12 cellular contexts compared by ENCODE assay signal in the genomic region with DNA sequence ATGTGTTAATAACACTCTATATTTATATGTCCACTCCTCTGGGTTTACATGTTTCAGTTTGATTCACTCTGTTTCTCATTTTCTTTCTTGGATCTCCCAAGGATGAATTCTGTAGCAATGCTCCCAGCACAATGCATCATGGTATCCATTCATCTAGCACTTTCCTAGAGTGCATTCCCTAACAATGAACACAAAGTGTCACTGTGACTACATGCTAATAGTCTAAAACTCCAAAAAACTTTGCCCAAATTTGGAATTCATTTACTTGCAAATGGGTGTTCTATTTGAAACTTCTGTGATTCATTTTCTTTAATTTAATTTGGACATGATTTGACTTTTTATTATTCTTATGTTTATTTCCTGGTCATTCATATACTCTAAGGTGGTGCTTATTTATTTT.
A peak's percentile ranks its signal among the peaks of the same experiment; 100 is the strongest.
DNase-seq lines count a peak whose midpoint lies in the region; ATAC-seq, FAIRE-seq and TF ChIP-seq lines count a peak whose summit lies in the region.
"Had no signal": no experiment of that assay in that cellular context is flagged by ENCODE, and none has a peak within 500 bp of the region (broad histone marks: within the 10 kb centered on the region; RNA-seq: fewer than 3 reads in every experiment).

No MANE protein-coding gene starts in this region.

- BruUV-seq in A673 (replicated peaks; lab: Mats Ljungman, UMichigan) (no TSS peak), Calu3 (replicated peaks; lab: Mats Ljungman, UMichigan) (no TSS peak)

- H3K9me3 Mint-ChIP-seq in Calu3 (ENCODE audit: low read depth, unreplicated experiment), result no peaks in the 10 kb centered on the region
- H3K9me3 Mint-ChIP-seq: CD8-positive, alpha-beta memory T cell had no signal

- H3K4me3 Mint-ChIP-seq in Calu3 (ENCODE audit: low read depth, unreplicated experiment), result no peak overlapping the region
- H3K4me3 Mint-ChIP-seq: CD8-positive, alpha-beta memory T cell had no signal

- H3K4me3 ChIP-seq in A673 (ENCODE audit: low read depth, low read length, poor library complexity, severe bottlenecking), result no peak overlapping the region
- H3K4me3 ChIP-seq in RWPE2 (ENCODE audit: severe bottlenecking), result no peak overlapping the region
- no peak overlapping the region for H3K4me3 ChIP-seq in left ventricle myocardium inferior
- H3K4me3 ChIP-seq: MG63, psoas muscle had no signal

- peak; percentile 60 for DNase-seq in A673 (ENCODE audit: low spot score)
- no peak for DNase-seq in GM13977 (ENCODE audit: low spot score)
- DNase-seq in RWPE2 (ENCODE audit: low spot score), result no peak
- DNase-seq in left ventricle myocardium inferior, result no peak
- DNase-seq in SK-N-DZ (ENCODE audit: low spot score), result no peak
- DNase-seq in Calu3, result no peak
- DNase-seq in effector CD8-positive, alpha-beta T cell (lab: John Stamatoyannopoulos, UW), result no peak
- DNase-seq in GM12892 (ENCODE audit: insufficient read length), result no peak
- DNase-seq: CD8-positive, alpha-beta memory T cell; central memory CD4-positive, alpha-beta T cell; MG63; psoas muscle had no signal

- TF ChIP-seq CTCF in A673 (conservative IDR thresholded peaks at IDR 0.05; ENCODE audit: low read depth, low read length) (peak; percentile 71), GM13977 (IDR thresholded peaks at IDR 0.05; ENCODE audit: extremely low read depth, insufficient read depth, missing control alignments) (peak; percentile 42), RWPE2 (IDR thresholded peaks at IDR 0.05; ENCODE audit: poor library complexity, severe bottlenecking) (peak; percentile 66), left ventricle myocardium inferior (IDR thresholded peaks at IDR 0.05; ENCODE audit: borderline replicate concordance) (peak; percentile 61), Calu3 (IDR thresholded peaks at IDR 0.05; ENCODE audit: unreplicated experiment) (no peak)

- no peaks in the 10 kb centered on the region for H3K36me3 Mint-ChIP-seq in Calu3 (ENCODE audit: insufficient read depth, unreplicated experiment)
- H3K36me3 Mint-ChIP-seq: CD8-positive, alpha-beta memory T cell had no signal

- no peaks in the 10 kb centered on the region for H3K9me3 ChIP-seq in A673 (ENCODE audit: low read depth, low read length, poor library complexity, severe bottlenecking)
- H3K9me3 ChIP-seq in RWPE2 (ENCODE audit: severe bottlenecking), result no peaks in the 10 kb centered on the region
- H3K9me3 ChIP-seq in left ventricle myocardium inferior (replicated peaks), result no peaks in the 10 kb centered on the region
- H3K9me3 ChIP-seq: MG63, psoas muscle had no signal

- POLR2A ChIA-PET in A673 (lab: Charles Lee; ENCODE audit: low non-redundant PET), result no interaction called here

- no peak overlapping the region for H3K27ac Mint-ChIP-seq in Calu3 (ENCODE audit: unreplicated experiment)
- H3K27ac Mint-ChIP-seq: CD8-positive, alpha-beta memory T cell had no signal

- CTCF ChIA-PET in A673 (lab: Charles Lee) (no interaction called here), Calu3 (lab: Charles Lee) (no interaction called here)

- no peak overlapping the region for H3K27ac ChIP-seq in A673 (ENCODE audit: low read depth, low read length, poor library complexity, severe bottlenecking)
- no peak overlapping the region for H3K27ac ChIP-seq in RWPE2 (ENCODE audit: poor library complexity, severe bottlenecking)
- H3K27ac ChIP-seq in left ventricle myocardium inferior (replicated peaks), result no peak overlapping the region
- H3K27ac ChIP-seq: psoas muscle had no signal

- H3K4me1 ChIP-seq in A673 (ENCODE audit: insufficient read depth, low read length, poor library complexity, severe bottlenecking) (no peaks in the 10 kb centered on the region), RWPE2 (ENCODE audit: insufficient read depth, poor library complexity, severe bottlenecking) (peaks cover 3% of the 10 kb centered on the region), left ventricle myocardium inferior (no peaks in the 10 kb centered on the region)
- H3K4me1 ChIP-seq: psoas muscle had no signal

- H3K27me3 ChIP-seq in A673 (replicated peaks; ENCODE audit: insufficient read depth, low read depth, low read length, poor library complexity) (no peaks in the 10 kb centered on the region), RWPE2 (ENCODE audit: insufficient read depth, poor library complexity, severe bottlenecking) (no peaks in the 10 kb centered on the region), left ventricle myocardium inferior (ENCODE audit: low read depth) (no peaks in the 10 kb centered on the region)
- H3K27me3 ChIP-seq: MG63 had no signal

- in situ Hi-C loops in GM13977 (cut with MboI; ENCODE audit: low pct_unique_long_range_greater_than_20kb, low sequenced_read_pairs, unreplicated experiment), result no loop called here

- H3K27me3 Mint-ChIP-seq in Calu3 (ENCODE audit: unreplicated experiment), result no peaks in the 10 kb centered on the region

- peaks cover 7% of the 10 kb centered on the region for H3K4me1 Mint-ChIP-seq in Calu3 (ENCODE audit: low read depth, unreplicated experiment)
- H3K4me1 Mint-ChIP-seq: CD8-positive, alpha-beta memory T cell had no signal

- no peak for FAIRE-seq in GM12892 (lab: Jason Lieb, UNC)

- peak; percentile 63; the same call in 2 of the 3 replicates for ATAC-seq in RWPE2 (ENCODE audit: low read depth)
- ATAC-seq: psoas muscle had no signal

- intact Hi-C loops in A673 (cut with micrococcal nuclease; ENCODE audit: unreplicated experiment), result loop anchor here (1.0 to 10.0 kb wide), 2 partner anchors 268 to 661 kb away; no protein-coding TSS in a partner anchor
- intact Hi-C loops in left ventricle myocardium inferior (cut with micrococcal nuclease), result no loop called here
- intact Hi-C loops in Calu3 (cut with micrococcal nuclease; ENCODE audit: unreplicated experiment), result loop anchor here (5.0 kb wide), 1 partner anchor 660 kb away; no protein-coding TSS in a partner anchor

- H3K36me3 ChIP-seq in A673 (ENCODE audit: insufficient read depth, low read length, poor library complexity, severe bottlenecking) (no peaks in the 10 kb centered on the region), RWPE2 (ENCODE audit: low read depth) (no peaks in the 10 kb centered on the region), left ventricle myocardium inferior (no peaks in the 10 kb centered on the region)
- H3K36me3 ChIP-seq: MG63 had no signal

- TF ChIP-seq POLR2A in GM12892 (IDR thresholded peaks at IDR 0.05; ENCODE audit: low read depth, low read length), result no peak
